ENCODE assay signal across 1 cellular context in the genomic region with DNA sequence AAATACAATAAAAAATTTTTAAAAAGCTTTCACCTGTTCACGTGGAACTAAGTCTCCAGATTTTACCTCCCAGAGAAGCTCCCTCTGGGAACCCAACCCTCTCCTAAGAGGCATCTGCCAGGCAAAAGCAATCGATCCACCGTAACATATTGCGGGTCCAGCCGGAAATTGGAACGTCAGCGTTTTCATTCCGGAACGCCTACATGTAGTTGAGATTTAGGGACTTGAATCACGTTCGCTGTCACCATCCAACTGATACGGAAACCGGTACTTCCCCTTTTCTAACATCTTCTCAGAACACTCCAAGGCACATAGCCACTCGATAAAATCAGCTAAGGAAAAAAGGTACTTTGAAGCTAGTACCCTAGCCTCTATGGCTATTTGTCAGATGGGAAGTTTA.
TF ChIP-seq lines count a peak whose summit lies in the region.

No MANE protein-coding gene starts in this region.

TF ChIP-seq in HepG2, 621 proteins besides CTCF, POLR2A, EP300 and RAD21 (continued from another document):
- TF ChIP-seq, protein P1, sequence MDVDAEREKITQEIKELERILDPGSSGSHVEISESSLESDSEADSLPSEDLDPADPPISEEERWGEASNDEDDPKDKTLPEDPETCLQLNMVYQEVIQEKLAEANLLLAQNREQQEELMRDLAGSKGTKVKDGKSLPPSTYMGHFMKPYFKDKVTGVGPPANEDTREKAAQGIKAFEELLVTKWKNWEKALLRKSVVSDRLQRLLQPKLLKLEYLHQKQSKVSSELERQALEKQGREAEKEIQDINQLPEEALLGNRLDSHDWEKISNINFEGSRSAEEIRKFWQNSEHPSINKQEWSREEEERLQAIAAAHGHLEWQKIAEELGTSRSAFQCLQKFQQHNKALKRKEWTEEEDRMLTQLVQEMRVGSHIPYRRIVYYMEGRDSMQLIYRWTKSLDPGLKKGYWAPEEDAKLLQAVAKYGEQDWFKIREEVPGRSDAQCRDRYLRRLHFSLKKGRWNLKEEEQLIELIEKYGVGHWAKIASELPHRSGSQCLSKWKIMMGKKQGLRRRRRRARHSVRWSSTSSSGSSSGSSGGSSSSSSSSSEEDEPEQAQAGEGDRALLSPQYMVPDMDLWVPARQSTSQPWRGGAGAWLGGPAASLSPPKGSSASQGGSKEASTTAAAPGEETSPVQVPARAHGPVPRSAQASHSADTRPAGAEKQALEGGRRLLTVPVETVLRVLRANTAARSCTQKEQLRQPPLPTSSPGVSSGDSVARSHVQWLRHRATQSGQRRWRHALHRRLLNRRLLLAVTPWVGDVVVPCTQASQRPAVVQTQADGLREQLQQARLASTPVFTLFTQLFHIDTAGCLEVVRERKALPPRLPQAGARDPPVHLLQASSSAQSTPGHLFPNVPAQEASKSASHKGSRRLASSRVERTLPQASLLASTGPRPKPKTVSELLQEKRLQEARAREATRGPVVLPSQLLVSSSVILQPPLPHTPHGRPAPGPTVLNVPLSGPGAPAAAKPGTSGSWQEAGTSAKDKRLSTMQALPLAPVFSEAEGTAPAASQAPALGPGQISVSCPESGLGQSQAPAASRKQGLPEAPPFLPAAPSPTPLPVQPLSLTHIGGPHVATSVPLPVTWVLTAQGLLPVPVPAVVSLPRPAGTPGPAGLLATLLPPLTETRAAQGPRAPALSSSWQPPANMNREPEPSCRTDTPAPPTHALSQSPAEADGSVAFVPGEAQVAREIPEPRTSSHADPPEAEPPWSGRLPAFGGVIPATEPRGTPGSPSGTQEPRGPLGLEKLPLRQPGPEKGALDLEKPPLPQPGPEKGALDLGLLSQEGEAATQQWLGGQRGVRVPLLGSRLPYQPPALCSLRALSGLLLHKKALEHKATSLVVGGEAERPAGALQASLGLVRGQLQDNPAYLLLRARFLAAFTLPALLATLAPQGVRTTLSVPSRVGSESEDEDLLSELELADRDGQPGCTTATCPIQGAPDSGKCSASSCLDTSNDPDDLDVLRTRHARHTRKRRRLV (CRISPR knock-in tag; IDR thresholded peaks at IDR 0.05) = no peak
- TF ChIP-seq MEIS1 (CRISPR knock-in tag; IDR thresholded peaks at IDR 0.05; ENCODE audit: borderline replicate concordance) = no peak
